ENCODE assay signal across 34 cellular contexts in genomic region chr3:46477145-46477544, GRCh38. TPM values are rescaled to one million over a fixed set of nuclear protein-coding genes. Genes with fewer than 3 reads are reported as not detected.
"Had no signal": no experiment of that assay in that cellular context is flagged by ENCODE, and none has a peak within 500 bp of the region (broad histone marks: within the 10 kb centered on the region; RNA-seq: fewer than 3 reads in every experiment).

No MANE protein-coding gene starts in this region.

- H3K27ac ChIP-seq: breast epithelium, gastroesophageal sphincter, lower lobe of right lung, sigmoid colon, thoracic aorta had no signal

- H3K27me3 ChIP-seq: breast epithelium, left lung, sigmoid colon had no signal

- H3K36me3 ChIP-seq: breast epithelium, gastroesophageal sphincter, left lung, lower lobe of right lung, sigmoid colon, thoracic aorta had no signal

- H3K36me3 Mint-ChIP-seq: stimulated activated effector memory CD8-positive, alpha-beta T cell treated with anti-CD3 and anti-CD28 coated beads, Interleukin-12 subunit alpha, Interleukin-12 subunit beta, amount 100 ng/mL, for 72 hours had no signal

- H3K27ac Mint-ChIP-seq: activated naive CD4-positive, alpha-beta T cell treated with anti-CD3 and anti-CD28 coated beads, Interleukin-2, amount 50 U/mL, for 72 hours; activated T-cell treated with anti-CD3 and anti-CD28 coated beads, Interleukin-2, amount 50 U/mL, for 72 hours; naive thymus-derived CD8-positive, alpha-beta T cell; progenitor cell of endocrine pancreas; stimulated activated effector memory CD8-positive, alpha-beta T cell treated with anti-CD3 and anti-CD28 coated beads, Interleukin-12 subunit alpha, Interleukin-12 subunit beta, amount 100 ng/mL, for 72 hours; stimulated activated naive CD8-positive, alpha-beta T cell treated with anti-CD3 and anti-CD28 coated beads, Interleukin-15, Interleukin-2, amounts not matched to agents 100 ng/mL and 50 ng/mL, for 24 hours had no signal

- H3K4me3 ChIP-seq: breast epithelium, gastroesophageal sphincter, left lung, lower lobe of right lung, sigmoid colon, thoracic aorta had no signal

- ATAC-seq: activated naive CD4-positive, alpha-beta T cell treated with anti-CD3 and anti-CD28 coated beads, Interleukin-2, amount 50 U/mL, for 72 hours; activated T-cell treated with anti-CD3 and anti-CD28 coated beads, Interleukin-2, amount 50 U/mL, for 72 hours; gastroesophageal sphincter; left lung; lower lobe of right lung; naive thymus-derived CD8-positive, alpha-beta T cell; stimulated activated effector memory CD8-positive, alpha-beta T cell treated with anti-CD3 and anti-CD28 coated beads, Interleukin-12 subunit alpha, Interleukin-12 subunit beta, amount 100 ng/mL, for 72 hours had no signal

- H3K4me1 Mint-ChIP-seq: central memory CD8-positive, alpha-beta T cell; naive thymus-derived CD8-positive, alpha-beta T cell; stimulated activated effector memory CD8-positive, alpha-beta T cell treated with anti-CD3 and anti-CD28 coated beads, Interleukin-12 subunit alpha, Interleukin-12 subunit beta, amount 100 ng/mL, for 72 hours had no signal

- H3K9me3 ChIP-seq: breast epithelium, lower lobe of right lung, sigmoid colon had no signal

- FAIRE-seq: colon, small intestine, urothelium cell line had no signal

- H3K4me1 ChIP-seq: breast epithelium, gastroesophageal sphincter, left lung, lower lobe of right lung, sigmoid colon had no signal

- H3K4me3 Mint-ChIP-seq: activated T-cell treated with anti-CD3 and anti-CD28 coated beads, Interleukin-2, amount 50 U/mL, for 72 hours; central memory CD8-positive, alpha-beta T cell; naive thymus-derived CD8-positive, alpha-beta T cell; neural crest cell; stimulated activated effector memory CD8-positive, alpha-beta T cell treated with anti-CD3 and anti-CD28 coated beads, Interleukin-12 subunit alpha, Interleukin-12 subunit beta, amount 100 ng/mL, for 72 hours; stimulated activated naive CD8-positive, alpha-beta T cell treated with anti-CD3 and anti-CD28 coated beads, Interleukin-15, Interleukin-2, amounts not matched to agents 100 ng/mL and 50 ng/mL, for 24 hours had no signal

- DNase-seq: activated CD4-positive, alpha-beta T cell treated with anti-CD3 and anti-CD28 coated beads for 4 hours; activated CD4-positive, alpha-beta T cell treated with anti-CD3 and anti-CD28 coated beads, Interleukin-2, amount 50 U/mL, for 4 hours; activated naive CD4-positive, alpha-beta T cell; activated T-cell treated with anti-CD3 and anti-CD28 coated beads for 4 hours; activated T-cell treated with anti-CD3 and anti-CD28 coated beads, Interleukin-2, amount 50 U/mL, for 72 hours; effector memory CD4-positive, alpha-beta T cell; erythroblast; hypothalamus; kidney glomerular epithelial cell; left lung; lower lobe of right lung; mesenchymal stem cell; naive thymus-derived CD8-positive, alpha-beta T cell; sigmoid colon; small intestine; stimulated activated CD4-positive, alpha-beta T cell treated with anti-CD3 and anti-CD28 coated beads, Interleukin-4, amount 100 ng/mL, for 24 hours; T-helper 2 cell; trophoblast cell had no signal

RNA-seq across cellular contexts. Expression of gene LTF, which starts 12.4 kb away (rescaled TPM):
- total RNA-seq: activated naive CD4-positive, alpha-beta T cell treated with anti-CD3 and anti-CD28 coated beads, Interleukin-2, amount 50 U/mL, for 72 hours; activated T-cell treated with anti-CD3 and anti-CD28 coated beads, Interleukin-2, amount 50 U/mL, for 72 hours; fibroblast of lung; naive thymus-derived CD8-positive, alpha-beta T cell; neural crest cell had no signal
- polyA plus RNA-seq: fibroblast of lung; naive thymus-derived CD8-positive, alpha-beta T cell had no signal

RNA-seq across cellular contexts. Expression of gene RTP3, which starts 20.6 kb away (rescaled TPM):
- total RNA-seq: activated naive CD4-positive, alpha-beta T cell treated with anti-CD3 and anti-CD28 coated beads, Interleukin-2, amount 50 U/mL, for 72 hours; activated T-cell treated with anti-CD3 and anti-CD28 coated beads, Interleukin-2, amount 50 U/mL, for 72 hours; breast epithelium; dermis microvascular lymphatic vessel endothelial cell; fibroblast of lung; gastroesophageal sphincter; left lung; lower lobe of right lung; naive thymus-derived CD8-positive, alpha-beta T cell; neural crest cell; omental fat pad; progenitor cell of endocrine pancreas; renal cortical epithelial cell; sigmoid colon; subcutaneous adipose tissue; thoracic aorta had no signal
- polyA plus RNA-seq: fibroblast of lung; naive thymus-derived CD8-positive, alpha-beta T cell; sigmoid colon; small intestine had no signal
